Comparison of ENCODE assay signal across 14 cellular contexts in genomic region chr1:212486591-212486963, GRCh38. TPM values are rescaled to one million over a fixed set of nuclear protein-coding genes. Genes with fewer than 3 reads are reported as not detected.
DNase-seq lines count a peak whose midpoint lies in the region; ATAC-seq and TF ChIP-seq lines count a peak whose summit lies in the region.
"Had no signal": no experiment of that assay in that cellular context is flagged by ENCODE, and none has a peak within 500 bp of the region (broad histone marks: within the 10 kb centered on the region; RNA-seq: fewer than 3 reads in every experiment).

No MANE protein-coding gene starts in this region.

- H3K4me1 ChIP-seq in ACC112 (ENCODE audit: control insufficient read depth, insufficient read depth, low read length, unreplicated experiment) (peaks cover 59% of the 10 kb centered on the region), neuronal stem cell (ENCODE audit: control insufficient read depth in 2 of 2, insufficient read depth in 1 of 2, low read depth in 1 of 2, low read length in 2 of 2) (peaks cover 25 to 35% of the 10 kb centered on the region in 2 donors)

- no CpG with 5 or more reads among the region's 5 CpGs for WGBS in neuronal stem cell (ENCODE audit: extremely low coverage in 2 of 2, insufficient read length in 2 of 2, insufficient replicate concordance in 1 of 2), 2 donors

- peak overlapping the region; percentile 54 for H2BK15ac ChIP-seq in neuronal stem cell (ENCODE audit: low read length)

- H2AFZ ChIP-seq in ACC112 (ENCODE audit: low read length, unreplicated experiment): peak overlapping the region; percentile 20
- no peak overlapping the region for H2AFZ ChIP-seq in neuronal stem cell (ENCODE audit: low read length)

- H3K9me3 Mint-ChIP-seq in chondrocyte (ENCODE audit: low read depth): no peaks in the 10 kb centered on the region

- no peaks in the 10 kb centered on the region for H3K27me3 Mint-ChIP-seq in chondrocyte (ENCODE audit: low read depth)

- no peak overlapping the region for H3K4ac ChIP-seq in neuronal stem cell (ENCODE audit: low read length)

- no peak overlapping the region for H3K9ac ChIP-seq in neuronal stem cell (ENCODE audit: low read depth, low read length, poor library complexity)

- H3K14ac ChIP-seq in neuronal stem cell (ENCODE audit: low read length): no peak overlapping the region

- peak overlapping the region; percentile 36 for H2AK5ac ChIP-seq in neuronal stem cell (ENCODE audit: low read depth, low read length)

- H4K91ac ChIP-seq in neuronal stem cell (ENCODE audit: low read depth, low read length, poor library complexity): no peak overlapping the region

- H4K8ac ChIP-seq in neuronal stem cell (ENCODE audit: low read depth, low read length): no peak overlapping the region

- H2BK5ac ChIP-seq in neuronal stem cell (ENCODE audit: low read length): no peak overlapping the region

- H3K27me3 ChIP-seq in ACC112 (ENCODE audit: insufficient read depth, low read length) (no peaks in the 10 kb centered on the region), neuronal stem cell (ENCODE audit: control insufficient read depth in 3 of 3, insufficient read depth in 3 of 3, low read depth in 1 of 3, low read length in 3 of 3) (peaks cover 0 to 4% (median 2%) of the 10 kb centered on the region in 3 experiments)
- H3K27me3 ChIP-seq: esophagus muscularis mucosa, uterus had no signal

- no peak overlapping the region for H3K23ac ChIP-seq in neuronal stem cell (ENCODE audit: low read depth, low read length, poor library complexity)

- no peaks in the 10 kb centered on the region for H3K79me2 ChIP-seq in ACC112 (ENCODE audit: control insufficient read depth, insufficient read depth, low read length, unreplicated experiment)

- no peak overlapping the region for H3K4me3 Mint-ChIP-seq in chondrocyte (ENCODE audit: unreplicated experiment)

- no peak for TF ChIP-seq EP300 in Ishikawa (IDR thresholded peaks at IDR 0.05; ENCODE audit: borderline replicate concordance)

- intact Hi-C loops in Right ventricle myocardium superior (cut with DNase I): no loop called here

- no peak for TF ChIP-seq CTCF in chondrocyte (IDR thresholded peaks at IDR 0.05)

- no peaks in the 10 kb centered on the region for H3K36me3 Mint-ChIP-seq in chondrocyte (ENCODE audit: low read depth)

- H2BK120ac ChIP-seq in neuronal stem cell (ENCODE audit: low read depth, low read length): peak overlapping the region; percentile 38

- H3K36me3 ChIP-seq in ACC112 (ENCODE audit: insufficient read depth, low read length) (no peaks in the 10 kb centered on the region), neuronal stem cell (replicated peaks in 1 of 2; ENCODE audit: control insufficient read depth in 2 of 2, insufficient read depth in 2 of 2, low read length in 2 of 2) (no peaks in the 10 kb centered on the region)
- H3K36me3 ChIP-seq: esophagus muscularis mucosa, uterus had no signal

- peak overlapping the region; percentile 93 for H3K27ac Mint-ChIP-seq in chondrocyte (ENCODE audit: unreplicated experiment)

- H3K9me3 ChIP-seq in neuronal stem cell (replicated peaks in 1 of 2; ENCODE audit: control insufficient read depth in 2 of 2, insufficient read depth in 1 of 2, low read depth in 1 of 2, low read length in 2 of 2): no peaks in the 10 kb centered on the region
- H3K9me3 ChIP-seq: esophagus muscularis mucosa, uterus had no signal

- no peak for TF ChIP-seq RAD21 in Ishikawa (IDR thresholded peaks at IDR 0.05; ENCODE audit: low read depth)

- peaks cover 73% of the 10 kb centered on the region for H3K4me1 Mint-ChIP-seq in chondrocyte (ENCODE audit: low read depth)

- ATAC-seq in HG03159 (IDR thresholded peaks at IDR 0.05; ENCODE audit: unreplicated experiment) (no peak), Right ventricle myocardium superior (ENCODE audit: poor library complexity) (no peak)
- ATAC-seq: stimulated activated naive CD8-positive, alpha-beta T cell treated with anti-CD3 and anti-CD28 coated beads, Interleukin-15, Interleukin-2, amounts not matched to agents 100 U/mL and 50 U/mL, for 24 hours had no signal

- H2BK12ac ChIP-seq in neuronal stem cell (ENCODE audit: low read length): no peak overlapping the region

- H3K27ac ChIP-seq in ACC112 (ENCODE audit: low read depth, low read length): peak overlapping the region; percentile 95
- H3K27ac ChIP-seq in neuronal stem cell (replicated peaks; ENCODE audit: low read length): no peak overlapping the region
- H3K27ac ChIP-seq: esophagus muscularis mucosa, uterus had no signal

- no peaks in the 10 kb centered on the region for H3K79me1 ChIP-seq in neuronal stem cell (ENCODE audit: low read depth, low read length)

- no peak overlapping the region for H3K4me2 ChIP-seq in neuronal stem cell (ENCODE audit: insufficient read depth, low read length, poor library complexity, severe bottlenecking)

- no peak overlapping the region for H3K4me3 ChIP-seq in ACC112 (ENCODE audit: low read depth, low read length)
- H3K4me3 ChIP-seq in neuronal stem cell (ENCODE audit: low read length in 2 of 2): no peak overlapping the region
- H3K4me3 ChIP-seq: esophagus muscularis mucosa, uterus had no signal

- DNase-seq in chondrocyte (ENCODE audit: low spot score) (no peak), neuronal stem cell (ENCODE audit: low spot score) (no peak), Right ventricle myocardium superior (no peak), epidermal melanocyte (ENCODE audit: insufficient read length, low spot score) (no peak)
- no peak for DNase-seq in activated effector memory CD4-positive, alpha-beta T cell treated with anti-CD3 and anti-CD28 coated beads, Interleukin-2, amount 50 U/mL, for 16 hours
- DNase-seq: activated CD8-positive, alpha-beta memory T cell treated with anti-CD3 and anti-CD28 coated beads, Interleukin-2, amount 50 U/mL, for 48 hours; activated naive CD4-positive, alpha-beta T cell treated with Interleukin-2 at 50 U/mL for 16 hours; stimulated activated CD4-positive, alpha-beta T cell treated with anti-CD3 and anti-CD28 coated beads, Interleukin-12 subunit alpha, Interleukin-12 subunit beta, amount 100 ng/mL, for 4 hours; stimulated activated naive CD8-positive, alpha-beta T cell treated with anti-CD3 and anti-CD28 coated beads, Interleukin-15, Interleukin-2, amounts not matched to agents 100 U/mL and 50 U/mL, for 24 hours; uterus had no signal

- peak overlapping the region; percentile 53 for H3K18ac ChIP-seq in neuronal stem cell (ENCODE audit: low read length)

TF ChIP-seq in Ishikawa, 13 proteins besides CTCF, POLR2A, EP300 and RAD21:
- TF ChIP-seq USF1 (IDR thresholded peaks at IDR 0.05): peak; percentile 37; the same call in 1 of the 2 replicates
- TF ChIP-seq TEAD4 (IDR thresholded peaks at IDR 0.05): no peak
- TF ChIP-seq FOXM1 (IDR thresholded peaks at IDR 0.05; ENCODE audit: borderline replicate concordance, low read depth): no peak
- no peak for TF ChIP-seq EGR1 (IDR thresholded peaks at IDR 0.05)
- no peak for TF ChIP-seq TAF1 (IDR thresholded peaks at IDR 0.05; ENCODE audit: low read depth)
- no peak for TF ChIP-seq ZBTB7A (IDR thresholded peaks at IDR 0.05; ENCODE audit: low read depth)
- TF ChIP-seq CREB1 (IDR thresholded peaks at IDR 0.05; ENCODE audit: low read depth): no peak
- TF ChIP-seq MAX (IDR thresholded peaks at IDR 0.05): no peak; the same call in 1 of the 2 replicates

RNA-seq across cellular contexts. Expression of gene NENF, which starts 53.9 kb away (rescaled TPM):
- total RNA-seq in chondrocyte (48.6 to 55.0 TPM (median 50.1 TPM) in 3 replicates), Right ventricle myocardium superior (106 TPM)
- 27.0 TPM for polyA plus RNA-seq in neuronal stem cell (2013, experiment 1 of 2)
- polyA plus RNA-seq in neuronal stem cell (2013, experiment 2 of 2): 26.9 TPM
